Comparison of ENCODE assay signal across 9 cellular contexts in genomic region chr1:154730251-154730650, GRCh38.
DNase-seq lines count a peak whose midpoint lies in the region; ATAC-seq lines count a peak whose summit lies in the region.
"Had no signal": no experiment of that assay in that cellular context is flagged by ENCODE, and none has a peak within 500 bp of the region (broad histone marks: within the 10 kb centered on the region; RNA-seq: fewer than 3 reads in every experiment).

No MANE protein-coding gene starts in this region.

- no peaks in the 10 kb centered on the region for H3K27me3 ChIP-seq in aorta (ENCODE audit: control insufficient read depth in 1 of 2, insufficient read depth in 2 of 2, low read length in 1 of 2)

- 85 to 96% methylated on average over 1 of the region's 1 CpG for WGBS in aorta, 2 donors

- H3K27ac Mint-ChIP-seq in activated naive CD8-positive, alpha-beta T cell treated with anti-CD3 and anti-CD28 coated beads, Interleukin-2, amount 10 ng/mL, durations not matched to agents 7 days and 5 days = peak overlapping the region; percentile 25
- H3K27ac Mint-ChIP-seq in activated naive CD8-positive, alpha-beta T cell treated with anti-CD3 and anti-CD28 coated beads, Interleukin-2, amount 50 U/mL, for 24 hours = no peak overlapping the region

- H3K4me1 ChIP-seq in aorta (ENCODE audit: control insufficient read depth in 1 of 2, insufficient read depth in 2 of 2, low read length in 2 of 2) = no peaks in the 10 kb centered on the region
- H3K4me1 ChIP-seq: Caco-2 had no signal

- H3K4me3 Mint-ChIP-seq in activated naive CD8-positive, alpha-beta T cell treated with anti-CD3 and anti-CD28 coated beads, Interleukin-2, amount 10 ng/mL, durations not matched to agents 7 days and 5 days = no peak overlapping the region
- no peak overlapping the region for H3K4me3 Mint-ChIP-seq in activated naive CD8-positive, alpha-beta T cell treated with anti-CD3 and anti-CD28 coated beads, Interleukin-2, amount 50 U/mL, for 24 hours

- intact Hi-C loops in aorta (cut with DNase I) = no loop called here

- H3K4me1 Mint-ChIP-seq in activated naive CD8-positive, alpha-beta T cell treated with anti-CD3 and anti-CD28 coated beads, Interleukin-2, amount 10 ng/mL, durations not matched to agents 7 days and 5 days = peaks cover 25% of the 10 kb centered on the region
- peaks cover 42% of the 10 kb centered on the region for H3K4me1 Mint-ChIP-seq in activated naive CD8-positive, alpha-beta T cell treated with anti-CD3 and anti-CD28 coated beads, Interleukin-2, amount 50 U/mL, for 24 hours

- DNase-seq in activated naive CD8-positive, alpha-beta T cell treated with anti-CD3 and anti-CD28 coated beads, Interleukin-2, amount 10 ng/mL, durations not matched to agents 7 days and 5 days = no peak
- DNase-seq in activated naive CD8-positive, alpha-beta T cell treated with anti-CD3 and anti-CD28 coated beads, Interleukin-2, amount 50 U/mL, for 24 hours = no peak
- DNase-seq in SK-N-MC (ENCODE audit: low read depth, low spot score) (no peak), iPS-NIHi7 (ENCODE audit: extremely low spot score) (peak; percentile 64), aorta (no peak), ureter (ENCODE audit: low spot score) (no peak), HuH-7 (ENCODE audit: low spot score) (no peak)
- DNase-seq in stimulated activated CD4-positive, alpha-beta T cell treated with anti-CD3 and anti-CD28 coated beads, Interleukin-4, amount 100 ng/mL, for 1 hour = no peak
- DNase-seq: Caco-2 had no signal

- H3K36me3 Mint-ChIP-seq in activated naive CD8-positive, alpha-beta T cell treated with anti-CD3 and anti-CD28 coated beads, Interleukin-2, amount 10 ng/mL, durations not matched to agents 7 days and 5 days = no peaks in the 10 kb centered on the region
- no peaks in the 10 kb centered on the region for H3K36me3 Mint-ChIP-seq in activated naive CD8-positive, alpha-beta T cell treated with anti-CD3 and anti-CD28 coated beads, Interleukin-2, amount 50 U/mL, for 24 hours (ENCODE audit: low read depth)

- H3K27ac ChIP-seq in SK-N-MC (peak overlapping the region; percentile 72), aorta (ENCODE audit: low read depth in 1 of 2, low read length in 2 of 2) (no peak overlapping the region)

- peak overlapping the region; percentile 19 for H3K9ac ChIP-seq in SK-N-MC (ENCODE audit: insufficient read length)

- H3K36me3 ChIP-seq in SK-N-MC (ENCODE audit: insufficient read depth, low read length) (no peaks in the 10 kb centered on the region), aorta (ENCODE audit: control insufficient read depth in 1 of 2, insufficient read depth in 2 of 2, low read length in 1 of 2) (no peaks in the 10 kb centered on the region)

- POLR2A ChIA-PET in activated naive CD8-positive, alpha-beta T cell treated with anti-CD3 and anti-CD28 coated beads, Interleukin-2, amount 10 ng/mL, durations not matched to agents 7 days and 5 days (lab: Charles Lee) = no interaction called here

- H3K9me3 ChIP-seq in SK-N-MC (ENCODE audit: low read depth, low read length) (no peaks in the 10 kb centered on the region), aorta (ENCODE audit: control insufficient read depth, low read length) (no peaks in the 10 kb centered on the region)
- H3K9me3 ChIP-seq: Caco-2 had no signal

- peaks cover 8% of the 10 kb centered on the region for H3K27me3 Mint-ChIP-seq in activated naive CD8-positive, alpha-beta T cell treated with anti-CD3 and anti-CD28 coated beads, Interleukin-2, amount 10 ng/mL, durations not matched to agents 7 days and 5 days
- H3K27me3 Mint-ChIP-seq in activated naive CD8-positive, alpha-beta T cell treated with anti-CD3 and anti-CD28 coated beads, Interleukin-2, amount 50 U/mL, for 24 hours = peaks cover 2% of the 10 kb centered on the region

- H3K4me3 ChIP-seq in SK-N-MC = no peak overlapping the region
- no peak overlapping the region for H3K4me3 ChIP-seq in aorta (ENCODE audit: low read length in 2 of 2)

- no peaks in the 10 kb centered on the region for H3K9me3 Mint-ChIP-seq in activated naive CD8-positive, alpha-beta T cell treated with anti-CD3 and anti-CD28 coated beads, Interleukin-2, amount 10 ng/mL, durations not matched to agents 7 days and 5 days
- no peaks in the 10 kb centered on the region for H3K9me3 Mint-ChIP-seq in activated naive CD8-positive, alpha-beta T cell treated with anti-CD3 and anti-CD28 coated beads, Interleukin-2, amount 50 U/mL, for 24 hours

- no peak for ATAC-seq in activated naive CD8-positive, alpha-beta T cell treated with anti-CD3 and anti-CD28 coated beads, Interleukin-2, amount 10 ng/mL, durations not matched to agents 7 days and 5 days (ENCODE audit: low read depth)
- ATAC-seq in activated naive CD8-positive, alpha-beta T cell treated with anti-CD3 and anti-CD28 coated beads, Interleukin-2, amount 50 U/mL, for 24 hours = no peak
- ATAC-seq in aorta (ENCODE audit: low FRiP score) = peak; percentile 45
